19 cellular contexts compared by ENCODE assay signal in genomic region chr1:38953433-38953860, GRCh38. TPM values are rescaled to one million over a fixed set of nuclear protein-coding genes. Genes with fewer than 3 reads are reported as not detected.
DNase-seq lines count a peak whose midpoint lies in the region; ATAC-seq and TF ChIP-seq lines count a peak whose summit lies in the region.
"Had no signal": no experiment of that assay in that cellular context is flagged by ENCODE, and none has a peak within 500 bp of the region (broad histone marks: within the 10 kb centered on the region; RNA-seq: fewer than 3 reads in every experiment).

No MANE protein-coding gene starts in this region.

- POLR2A ChIA-PET in Caco-2 (lab: Charles Lee), result no interaction called here

- WGBS in iPS DF 6.9 (ENCODE audit: insufficient coverage, insufficient read length), result no CpG with 5 or more reads among the region's 4 CpGs

- CTCF ChIA-PET in Caco-2 (lab: Charles Lee), result no interaction called here

- H3K4me3 ChIP-seq in Caco-2 (ENCODE audit: low read depth, low read length) (no peak overlapping the region), iPS DF 6.9 (ENCODE audit: low read length) (no peak overlapping the region)
- H3K4me3 ChIP-seq: heart right ventricle, sigmoid colon, vagina had no signal

- DNase-seq in Caco-2, result no peak
- DNase-seq in HT-29 (ENCODE audit: low spot score), result peak; percentile 28
- peak; percentile 72 for DNase-seq in iPS DF 6.9 (ENCODE audit: low read depth, low spot score)
- DNase-seq in NCI-H2196 (lab: John Stamatoyannopoulos, UW; ENCODE audit: unreplicated experiment), result no peak
- no peak for DNase-seq in activated CD4-positive, alpha-beta T cell treated with anti-CD3 and anti-CD28 coated beads for 1 hour
- DNase-seq in pons (ENCODE audit: low spot score), result no peak
- DNase-seq: activated naive CD8-positive, alpha-beta T cell treated with anti-CD3 and anti-CD28 coated beads for 36 hours; activated T-cell treated with anti-CD3 and anti-CD28 coated beads, Interleukin-2, amount 50 U/mL, for 1 hour; heart right ventricle; KBM-7; NCI-H1092 treated with DMSO at 0.1 percent for 48 hours; NCI-H2107; NCI-H748 treated with DMSO at 0.1 percent for 48 hours; sigmoid colon had no signal

- no peak for ATAC-seq in activated T-helper 17 cell treated with anti-CD3 and anti-CD28 coated beads, Interleukin-2, amount 50 U/mL, for 72 hours (replicated peaks)
- no peak for ATAC-seq in HG02981 (IDR thresholded peaks at IDR 0.05; ENCODE audit: unreplicated experiment)
- ATAC-seq: heart right ventricle had no signal

- no peak for TF ChIP-seq CTCF in Caco-2 (IDR thresholded peaks at IDR 0.05; ENCODE audit: insufficient read depth in 1 of 2, low read depth in 1 of 2, low read length in 1 of 2, severe bottlenecking in 1 of 2, unreplicated experiment in 1 of 2)

- no peaks in the 10 kb centered on the region for H3K9me3 ChIP-seq in Caco-2
- no peaks in the 10 kb centered on the region for H3K9me3 ChIP-seq in iPS DF 6.9 (ENCODE audit: control insufficient read depth, insufficient read depth, low read length)
- H3K9me3 ChIP-seq: heart right ventricle, sigmoid colon, vagina had no signal

- H3K27me3 ChIP-seq in Caco-2 (replicated peaks; ENCODE audit: control insufficient read depth, insufficient read depth, low read length), result no peaks in the 10 kb centered on the region
- no peaks in the 10 kb centered on the region for H3K27me3 ChIP-seq in iPS DF 6.9 (ENCODE audit: control insufficient read depth, insufficient read depth, low read length)
- H3K27me3 ChIP-seq: heart right ventricle, sigmoid colon, vagina had no signal

- no peak overlapping the region for H3K4me3 Mint-ChIP-seq in Caco-2 (ENCODE audit: unreplicated experiment)
- H3K4me3 Mint-ChIP-seq in activated T-helper 17 cell treated with anti-CD3 and anti-CD28 coated beads, Interleukin-2, amount 50 U/mL, for 72 hours, result no peak overlapping the region
- H3K4me3 Mint-ChIP-seq: activated naive CD8-positive, alpha-beta T cell treated with anti-CD3 and anti-CD28 coated beads for 36 hours; brain had no signal

- no peaks in the 10 kb centered on the region for H3K9me3 Mint-ChIP-seq in Caco-2 (ENCODE audit: unreplicated experiment)
- no peaks in the 10 kb centered on the region for H3K9me3 Mint-ChIP-seq in activated T-helper 17 cell treated with anti-CD3 and anti-CD28 coated beads, Interleukin-2, amount 50 U/mL, for 72 hours
- H3K9me3 Mint-ChIP-seq: activated naive CD8-positive, alpha-beta T cell treated with anti-CD3 and anti-CD28 coated beads for 36 hours; brain had no signal

- no TSS peak for BruUV-seq in Caco-2 (replicated peaks; lab: Mats Ljungman, UMichigan)

- intact Hi-C loops in Caco-2 (cut with micrococcal nuclease; ENCODE audit: unreplicated experiment), result no loop called here

- peaks cover 6% of the 10 kb centered on the region for H3K4me1 ChIP-seq in Caco-2
- no peaks in the 10 kb centered on the region for H3K4me1 ChIP-seq in iPS DF 6.9 (ENCODE audit: control insufficient read depth, insufficient read depth, low read length)
- H3K4me1 ChIP-seq: heart right ventricle, sigmoid colon, vagina had no signal

- peak overlapping the region; percentile 57 for H3K27ac Mint-ChIP-seq in Caco-2 (ENCODE audit: unreplicated experiment)
- H3K27ac Mint-ChIP-seq in activated T-helper 17 cell treated with anti-CD3 and anti-CD28 coated beads, Interleukin-2, amount 50 U/mL, for 72 hours, result peak overlapping the region; percentile 41
- H3K27ac Mint-ChIP-seq: activated naive CD8-positive, alpha-beta T cell treated with anti-CD3 and anti-CD28 coated beads for 36 hours had no signal

- H3K27ac ChIP-seq in iPS DF 6.9 (ENCODE audit: low read length), result no peak overlapping the region
- H3K27ac ChIP-seq: heart right ventricle, sigmoid colon, vagina had no signal

- peaks cover 6% of the 10 kb centered on the region for H3K36me3 Mint-ChIP-seq in Caco-2 (ENCODE audit: insufficient read depth, unreplicated experiment)
- no peaks in the 10 kb centered on the region for H3K36me3 Mint-ChIP-seq in activated T-helper 17 cell treated with anti-CD3 and anti-CD28 coated beads, Interleukin-2, amount 50 U/mL, for 72 hours (ENCODE audit: low read depth)
- H3K36me3 Mint-ChIP-seq: activated naive CD8-positive, alpha-beta T cell treated with anti-CD3 and anti-CD28 coated beads for 36 hours; brain had no signal

- H3K27me3 Mint-ChIP-seq in Caco-2 (ENCODE audit: insufficient read depth, unreplicated experiment), result no peaks in the 10 kb centered on the region
- no peaks in the 10 kb centered on the region for H3K27me3 Mint-ChIP-seq in activated T-helper 17 cell treated with anti-CD3 and anti-CD28 coated beads, Interleukin-2, amount 50 U/mL, for 72 hours
- H3K27me3 Mint-ChIP-seq: activated naive CD8-positive, alpha-beta T cell treated with anti-CD3 and anti-CD28 coated beads for 36 hours had no signal

- no peaks in the 10 kb centered on the region for H3K4me1 Mint-ChIP-seq in Caco-2 (ENCODE audit: low read depth, unreplicated experiment)
- peaks cover 9% of the 10 kb centered on the region for H3K4me1 Mint-ChIP-seq in activated T-helper 17 cell treated with anti-CD3 and anti-CD28 coated beads, Interleukin-2, amount 50 U/mL, for 72 hours

- H3K36me3 ChIP-seq in Caco-2 (ENCODE audit: control insufficient read depth, insufficient read depth, low read length) (no peaks in the 10 kb centered on the region), iPS DF 6.9 (ENCODE audit: control insufficient read depth, insufficient read depth, low read length) (no peaks in the 10 kb centered on the region)
- H3K36me3 ChIP-seq: heart right ventricle, sigmoid colon, vagina had no signal

RNA-seq across cellular contexts. Expression of gene RHBDL2, which starts 11.8 kb away (rescaled TPM):
- total RNA-seq in Caco-2 (2022), result not detected in 2 replicates
- 8.5 and 12.3 TPM in 2 replicates for total RNA-seq in HT-29 (2014; rRNA removed; shearing (Covaris generic))
- not detected for total RNA-seq in activated T-helper 17 cell treated with anti-CD3 and anti-CD28 coated beads, Interleukin-2, amount 50 U/mL, for 72 hours
- total RNA-seq: activated naive CD8-positive, alpha-beta T cell treated with anti-CD3 and anti-CD28 coated beads for 36 hours; RPMI7951 had no signal

RNA-seq across cellular contexts. Expression of gene AKIRIN1, which starts 37.6 kb away (rescaled TPM):
- 59.4 and 68.4 TPM in 2 replicates for total RNA-seq in Caco-2 (2022)
- 70.7 and 79.6 TPM in 2 replicates for total RNA-seq in HT-29 (2014; rRNA removed; shearing (Covaris generic))
- total RNA-seq in activated T-helper 17 cell treated with anti-CD3 and anti-CD28 coated beads, Interleukin-2, amount 50 U/mL, for 72 hours, result 10 to 100 TPM; 52.2 to 54.1 TPM

Comparison
In these comparisons a context has a peak if more than half of its experiments do, and no peak if none do; other contexts are left out.
1. DNase-seq: peak in HT-29 (single experiment) and iPS DF 6.9 (single experiment); none in Caco-2 (0 of 2), NCI-H2196 (single experiment), activated CD4-positive, alpha-beta T cell treated with anti-CD3 and anti-CD28 coated beads for 1 hour (single experiment) and pons (single experiment).